14 cellular contexts compared by ENCODE assay signal in the genomic region with DNA sequence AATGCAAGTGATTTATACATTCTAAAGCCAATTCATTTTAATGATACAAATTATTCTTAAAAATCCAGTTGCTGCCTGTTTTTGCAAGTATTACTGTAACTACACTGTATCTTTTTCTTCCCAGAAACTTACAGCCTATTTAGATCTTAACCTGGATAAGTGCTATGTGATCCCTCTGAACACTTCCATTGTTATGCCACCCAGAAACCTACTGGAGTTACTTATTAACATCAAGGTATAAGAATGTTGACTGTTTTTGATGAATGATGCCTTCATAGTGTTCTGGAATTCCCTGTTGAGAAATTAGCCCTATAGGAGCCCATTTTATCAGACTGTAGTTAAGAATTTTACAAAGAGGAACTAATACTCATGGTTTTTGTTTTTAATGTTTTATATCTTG.
"Had no signal": no experiment of that assay in that cellular context is flagged by ENCODE, and none has a peak within 500 bp of the region (broad histone marks: within the 10 kb centered on the region; RNA-seq: fewer than 3 reads in every experiment).

No MANE protein-coding gene starts in this region.

- DNase-seq: activated CD4-positive, alpha-beta memory T cell treated with anti-CD3 and anti-CD28 coated beads for 36 hours; activated CD4-positive, alpha-beta T cell treated with anti-CD3 and anti-CD28 coated beads for 1 hour; activated T-cell treated with anti-CD3 and anti-CD28 coated beads, Interleukin-2, amount 50 U/mL, for 72 hours; adrenal gland; central memory CD4-positive, alpha-beta T cell; effector CD4-positive, alpha-beta T cell; hypothalamus; left lung; mesenchymal stem cell; stimulated activated CD4-positive, alpha-beta T cell treated with anti-CD3 and anti-CD28 coated beads, Interleukin-4, amount 100 ng/mL, for 4 hours; stimulated activated naive CD8-positive, alpha-beta T cell treated with anti-CD3 and anti-CD28 coated beads, Interleukin-15, amount 100 ng/mL, for 72 hours; testis had no signal

- H3K9me3 Mint-ChIP-seq: activated CD4-positive, alpha-beta memory T cell treated with anti-CD3 and anti-CD28 coated beads for 36 hours; activated T-cell treated with anti-CD3 and anti-CD28 coated beads, Interleukin-2, amount 50 U/mL, for 72 hours; stimulated activated naive CD8-positive, alpha-beta T cell treated with anti-CD3 and anti-CD28 coated beads, Interleukin-15, amount 100 ng/mL, for 72 hours had no signal

- H3K27ac ChIP-seq: adrenal gland, coronary artery, left lung, parathyroid adenoma, testis had no signal

- H3K4me1 ChIP-seq: parathyroid adenoma had no signal

- H3K9me3 ChIP-seq: adrenal gland, left lung, testis had no signal

- H3K27ac Mint-ChIP-seq: activated CD4-positive, alpha-beta memory T cell treated with anti-CD3 and anti-CD28 coated beads for 36 hours; activated T-cell treated with anti-CD3 and anti-CD28 coated beads, Interleukin-2, amount 50 U/mL, for 72 hours; stimulated activated naive CD8-positive, alpha-beta T cell treated with anti-CD3 and anti-CD28 coated beads, Interleukin-15, amount 100 ng/mL, for 72 hours had no signal

- H3K27me3 ChIP-seq: adrenal gland, left lung, testis had no signal

- H3K4me3 ChIP-seq: adrenal gland, coronary artery, left lung, testis had no signal

- H3K4me3 Mint-ChIP-seq: activated CD4-positive, alpha-beta memory T cell treated with anti-CD3 and anti-CD28 coated beads for 36 hours; activated T-cell treated with anti-CD3 and anti-CD28 coated beads, Interleukin-2, amount 50 U/mL, for 72 hours; stimulated activated naive CD8-positive, alpha-beta T cell treated with anti-CD3 and anti-CD28 coated beads, Interleukin-15, amount 100 ng/mL, for 72 hours had no signal

- H3K27me3 Mint-ChIP-seq: activated CD4-positive, alpha-beta memory T cell treated with anti-CD3 and anti-CD28 coated beads for 36 hours; stimulated activated naive CD8-positive, alpha-beta T cell treated with anti-CD3 and anti-CD28 coated beads, Interleukin-15, amount 100 ng/mL, for 72 hours had no signal

- ATAC-seq: activated T-cell treated with anti-CD3 and anti-CD28 coated beads, Interleukin-2, amount 50 U/mL, for 72 hours; left lung; stimulated activated naive CD8-positive, alpha-beta T cell treated with anti-CD3 and anti-CD28 coated beads, Interleukin-15, amount 100 ng/mL, for 72 hours had no signal
